Comparison of ENCODE assay signal across 8 cellular contexts in the genomic region with DNA sequence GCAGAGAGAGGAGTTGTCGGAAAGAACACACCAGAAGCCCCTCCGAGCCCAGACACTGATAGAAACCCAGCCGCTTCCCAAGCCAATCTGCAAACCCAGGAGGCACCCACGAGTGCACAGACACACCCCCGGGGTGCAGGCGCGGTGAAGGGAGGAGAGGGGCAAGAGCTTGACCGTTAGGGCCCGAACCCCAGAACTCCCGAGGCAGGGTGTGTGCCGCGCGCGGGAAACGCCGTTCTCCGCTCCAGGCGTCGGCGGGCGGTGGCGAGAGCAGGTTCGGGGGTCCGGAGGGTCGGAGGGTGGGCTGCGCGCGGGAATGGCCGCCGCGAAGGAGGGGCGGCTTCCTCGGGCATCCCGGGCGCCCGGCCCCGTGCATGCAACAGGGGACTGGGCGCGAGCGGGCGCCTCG. TPM values are rescaled to one million over a fixed set of nuclear protein-coding genes. Genes with fewer than 3 reads are reported as not detected.
A peak's percentile ranks its signal among the peaks of the same experiment; 100 is the strongest.
DNase-seq lines count a peak whose midpoint lies in the region; ATAC-seq and TF ChIP-seq lines count a peak whose summit lies in the region.

No MANE protein-coding gene starts in this region.

- H3K27ac ChIP-seq in thoracic aorta, result no peak overlapping the region

- DNase-seq in BJ (ENCODE audit: low read depth) (no peak), H7 (peak; percentile 48), adipocyte (ENCODE audit: low read depth) (no peak), islet precursor cell (peak; percentile 57), thoracic aorta (ENCODE audit: low spot score) (no peak), OCI-M1 (lab: John Stamatoyannopoulos, UW) (no peak), T1000 (lab: John Stamatoyannopoulos, UW) (no peak)

- ATAC-seq in thoracic aorta (ENCODE audit: insufficient number of reproducible peaks, low FRiP score, low read depth) (no peak), GM18520 (IDR thresholded peaks at IDR 0.05; ENCODE audit: unreplicated experiment) (no peak)

- POLR2A ChIA-PET in BJ (lab: Charles Lee), result no interaction called here

- H3K4me1 ChIP-seq in adipocyte (ENCODE audit: control insufficient read depth, insufficient read depth, low read length) (no peaks in the 10 kb centered on the region), thoracic aorta (ENCODE audit: control insufficient read depth in 1 of 2, low read depth in 2 of 2) (peaks cover 4 to 14% of the 10 kb centered on the region in 2 donors)

- CTCF ChIA-PET in BJ (lab: Yijun Ruan, JAX), result interaction anchor here (0.5 to 3.8 kb wide), 4 partner anchors 9 to 92 kb away, joined by 3 to 12 read pairs (median 6); no protein-coding TSS in a partner anchor

- H3K4me3 ChIP-seq in BJ (ENCODE audit: low read depth, low read length) (peak overlapping the region; percentile 41), H7 (ENCODE audit: insufficient read depth, low read depth, low read length) (peak overlapping the region; percentile 55), adipocyte (ENCODE audit: low read length) (peak overlapping the region; percentile 65), thoracic aorta (peak overlapping the region; percentile 72)

- H3K9me3 ChIP-seq in adipocyte (ENCODE audit: control insufficient read depth, low read length) (no peaks in the 10 kb centered on the region), thoracic aorta (no peaks in the 10 kb centered on the region)

- no peak for TF ChIP-seq CTCF in BJ (IDR thresholded peaks at IDR 0.05; ENCODE audit: insufficient read depth, low read depth, low read length)
- no peak for TF ChIP-seq CTCF in thoracic aorta (IDR thresholded peaks at IDR 0.05)

- H3K36me3 ChIP-seq in BJ (ENCODE audit: control insufficient read depth, insufficient read depth, low read length) (no peaks in the 10 kb centered on the region), H7 (replicated peaks; ENCODE audit: control insufficient read depth, insufficient read depth, low read length) (no peaks in the 10 kb centered on the region), adipocyte (ENCODE audit: control insufficient read depth, insufficient read depth, low read length, severe bottlenecking) (no peaks in the 10 kb centered on the region), thoracic aorta (no peaks in the 10 kb centered on the region)

- H3K9ac ChIP-seq in adipocyte (ENCODE audit: low read length), result no peak overlapping the region

- H3K27me3 ChIP-seq in BJ (ENCODE audit: control insufficient read depth, insufficient read depth, low read length), result peaks cover 16% of the 10 kb centered on the region
- peaks cover 37% of the 10 kb centered on the region for H3K27me3 ChIP-seq in H7 (ENCODE audit: control insufficient read depth, insufficient read depth, low read length)
- H3K27me3 ChIP-seq in adipocyte (replicated peaks; ENCODE audit: control insufficient read depth, insufficient read depth, low read length), result peaks cover 13% of the 10 kb centered on the region
- peaks cover 11% of the 10 kb centered on the region for H3K27me3 ChIP-seq in thoracic aorta (replicated peaks; ENCODE audit: insufficient read depth)

RNA-seq across cellular contexts. Expression of gene ELOVL2, which starts 0.5 kb away (rescaled TPM):
- polyA plus RNA-seq in BJ (2011; rRNA removed), result 0.17 and 0.21 TPM in 2 replicates
- 0.05 and 0.31 TPM in 2 replicates for polyA minus RNA-seq in BJ (2011; rRNA and poly(A)+ RNA removed)
- 1.0 and 2.6 TPM in 2 replicates for total RNA-seq in H7 (2014; rRNA removed; shearing (Covaris generic))
- under 1 TPM; 0.41 to 0.78 TPM for total RNA-seq in thoracic aorta

RNA-seq across cellular contexts. Expression of gene SMIM13, which starts 50.1 kb away (rescaled TPM):
- 3.0 and 5.3 TPM in 2 replicates for polyA plus RNA-seq in BJ (2011; rRNA removed)
- 2.7 and 3.3 TPM in 2 replicates for polyA minus RNA-seq in BJ (2011; rRNA and poly(A)+ RNA removed)
- 4.2 and 5.7 TPM in 2 replicates for total RNA-seq in H7 (2014; rRNA removed; shearing (Covaris generic))
- total RNA-seq in thoracic aorta, result 1 to 10 TPM; 7.5 to 8.4 TPM

Comparison
In these comparisons a context has a peak if more than half of its experiments do, and no peak if none do; other contexts are left out.
1. DNase-seq: peak in H7 (single experiment) and islet precursor cell (single experiment); none in BJ (single experiment), adipocyte (single experiment), thoracic aorta (single experiment), OCI-M1 (single experiment) and T1000 (single experiment).
2. Peak in every context shown above with its lines, with median percentiles within 50 percentile points of each other: H3K4me3 ChIP-seq.